17 cellular contexts compared by ENCODE assay signal in the genomic region with DNA sequence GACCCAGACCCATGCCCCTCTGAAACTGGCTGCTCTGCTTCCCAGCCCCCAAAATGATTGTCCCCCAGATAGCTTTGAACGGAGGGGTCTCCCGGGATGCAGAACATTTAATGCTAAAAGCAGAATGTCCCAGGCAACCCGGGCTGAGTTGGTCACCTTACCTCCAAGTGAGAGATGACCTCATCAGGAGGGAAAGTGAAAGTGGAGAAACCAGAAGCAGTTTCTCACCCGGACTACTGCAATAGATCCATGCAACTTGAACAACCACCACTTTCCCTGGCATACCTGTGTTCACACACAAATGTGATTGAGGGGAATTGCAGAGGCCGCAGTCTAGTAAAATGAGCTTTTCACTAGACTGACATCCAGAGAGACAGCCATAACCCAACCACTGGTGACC.
A peak's percentile ranks its signal among the peaks of the same experiment; 100 is the strongest.
DNase-seq lines count a peak whose midpoint lies in the region; ATAC-seq, FAIRE-seq and TF ChIP-seq lines count a peak whose summit lies in the region.
"Had no signal": no experiment of that assay in that cellular context is flagged by ENCODE, and none has a peak within 500 bp of the region (broad histone marks: within the 10 kb centered on the region; RNA-seq: fewer than 3 reads in every experiment).

No MANE protein-coding gene starts in this region.

- H3K36me3 ChIP-seq in pancreas, result no peaks in the 10 kb centered on the region
- no peaks in the 10 kb centered on the region for H3K36me3 ChIP-seq in tibial nerve
- H3K36me3 ChIP-seq: tibial artery had no signal

- H3K27ac ChIP-seq in pancreas, result peak overlapping the region in 3 of 4 donors; percentile 11 to 50 (median 19)
- no peak overlapping the region for H3K27ac ChIP-seq in tibial nerve
- H3K27ac ChIP-seq: KMS-11, tibial artery had no signal

- 63 to 71% methylated on average over 5 of the region's 5 CpGs for WGBS in pancreas, 2 donors
- 75% methylated on average over 5 of the region's 5 CpGs for WGBS in tibial nerve, 2 donors

- no peak for TF ChIP-seq POLR2A in tibial nerve (IDR thresholded peaks at IDR 0.05)

- TF ChIP-seq CTCF in GM13976 (IDR thresholded peaks at IDR 0.05; ENCODE audit: borderline replicate concordance, control extremely low read depth, extremely low read depth, insufficient read depth, missing control alignments) (no peak), pancreas (IDR thresholded peaks at IDR 0.05) (no peak), tibial nerve (IDR thresholded peaks at IDR 0.05) (no peak), D721Med (IDR thresholded peaks at IDR 0.05; ENCODE audit: insufficient read depth, missing control alignments) (no peak)

- H3K27me3 ChIP-seq in pancreas (no peaks in the 10 kb centered on the region), tibial nerve (no peaks in the 10 kb centered on the region)
- H3K27me3 ChIP-seq: tibial artery had no signal

- no peak overlapping the region for H3K4me3 ChIP-seq in pancreas
- no peak overlapping the region for H3K4me3 ChIP-seq in tibial nerve
- H3K4me3 ChIP-seq: tibial artery had no signal

- H3K9me3 ChIP-seq in pancreas (no peaks in the 10 kb centered on the region), tibial nerve (no peaks in the 10 kb centered on the region)
- H3K9me3 ChIP-seq: tibial artery had no signal

- no peak for TF ChIP-seq EP300 in tibial nerve (IDR thresholded peaks at IDR 0.05)

- in situ Hi-C loops in GM13976 (cut with MboI; ENCODE audit: low sequenced_read_pairs, unreplicated experiment), result no loop called here

- DNase-seq in GM13976 (ENCODE audit: low spot score) (peak; percentile 22), SW480 (ENCODE audit: low spot score) (peak; percentile 46), fibroblast of peridontal ligament (ENCODE audit: extremely low read depth) (peak; percentile 51), pancreas (no peak), tibial nerve (ENCODE audit: low spot score in 2 of 2) (no peak), D721Med (ENCODE audit: insufficient read length, low spot score) (no peak)
- DNase-seq: activated CD8-positive, alpha-beta memory T cell treated with anti-CD3 and anti-CD28 coated beads for 24 hours; activated naive CD4-positive, alpha-beta T cell; caudate nucleus; endodermal cell; head of caudate nucleus; naive B cell; NCI-H1930; stimulated activated CD4-positive, alpha-beta T cell treated with anti-CD3 and anti-CD28 coated beads, Interleukin-2, amount 100 ng/mL, for 24 hours; tibial artery had no signal

- intact Hi-C loops in pancreas (cut with DNase I), result no loop called here

- H3K4me1 ChIP-seq in pancreas (no peaks in the 10 kb centered on the region), tibial nerve (peaks cover 0 to 7% (median 0%) of the 10 kb centered on the region in 4 donors)

- FAIRE-seq in pancreas (lab: Jason Lieb, UNC) (no peak), D721Med (lab: Jason Lieb, UNC) (no peak)

- ATAC-seq in pancreas (peak; percentile 40 to 81 (median 74)), HG03039 (IDR thresholded peaks at IDR 0.05; ENCODE audit: unreplicated experiment) (no peak)

Comparison
In these comparisons a context has a peak if more than half of its experiments do, and no peak if none do; other contexts are left out.
1. DNase-seq: peak in GM13976 (single experiment), SW480 (single experiment) and fibroblast of peridontal ligament (single experiment); none in pancreas (0 of 6), tibial nerve (0 of 2) and D721Med (single experiment).
2. H3K27ac ChIP-seq: peak in pancreas (3 of 4); none in tibial nerve (0 of 4).